1 cellular context compared by ENCODE assay signal in the genomic region with DNA sequence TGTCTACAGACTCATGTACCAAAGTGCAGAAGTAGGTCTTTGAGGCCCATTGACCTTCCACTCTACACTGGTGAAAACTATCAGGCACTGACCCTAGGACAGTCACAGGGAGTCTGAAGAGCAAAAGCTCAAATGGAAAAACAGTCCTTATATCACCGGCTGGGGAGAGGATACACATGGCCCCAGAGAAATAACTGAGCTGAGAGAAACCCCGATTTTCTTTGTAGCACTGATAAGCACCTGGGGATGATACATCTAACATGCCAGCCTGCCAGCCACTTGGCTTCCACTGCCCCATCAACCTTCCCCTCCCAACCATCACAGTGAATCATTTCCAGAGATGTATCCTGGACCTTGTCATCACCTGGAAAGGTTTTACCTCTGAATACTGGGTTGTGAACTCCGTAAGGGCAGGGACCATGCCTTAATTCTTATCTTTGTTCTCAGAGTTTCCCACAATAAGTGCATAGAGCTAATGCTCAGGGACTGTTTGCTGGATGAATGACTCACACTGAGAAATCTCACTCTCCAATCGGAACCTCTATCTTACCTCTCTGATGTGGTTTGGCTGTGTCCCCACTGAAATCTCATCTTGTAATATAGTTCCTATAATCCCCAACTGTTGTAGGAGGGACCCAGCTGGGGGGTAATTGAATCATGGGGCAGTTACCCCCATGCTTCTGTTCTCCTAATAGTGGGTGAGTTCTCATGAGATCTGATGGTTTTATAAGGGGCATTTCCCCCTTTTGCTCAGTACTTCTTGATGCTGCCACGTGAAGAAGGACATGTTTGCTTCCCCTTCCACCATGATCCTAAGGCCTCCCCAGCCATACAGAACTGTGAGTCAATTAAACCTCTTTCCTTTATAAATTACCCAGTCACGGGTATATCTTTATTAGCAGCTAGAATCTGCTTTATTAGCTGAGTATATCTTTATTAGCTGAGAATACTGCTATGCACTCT.
TF ChIP-seq lines count a peak whose summit lies in the region.

No MANE protein-coding gene starts in this region.

TF ChIP-seq in HepG2, 621 proteins besides CTCF, POLR2A, EP300 and RAD21 (continues in another document):
- TF ChIP-seq FOSL1 (CRISPR knock-in tag; IDR thresholded peaks at IDR 0.05; ENCODE audit: borderline replicate concordance), result peak; percentile 99
- TF ChIP-seq ATRX (CRISPR knock-in tag; IDR thresholded peaks at IDR 0.05; ENCODE audit: borderline replicate concordance), result no peak
- TF ChIP-seq ELF4 (CRISPR knock-in tag; IDR thresholded peaks at IDR 0.05; ENCODE audit: borderline replicate concordance), result peak; percentile 58; the same call in 1 of the 2 replicates
- TF ChIP-seq, protein P1, sequence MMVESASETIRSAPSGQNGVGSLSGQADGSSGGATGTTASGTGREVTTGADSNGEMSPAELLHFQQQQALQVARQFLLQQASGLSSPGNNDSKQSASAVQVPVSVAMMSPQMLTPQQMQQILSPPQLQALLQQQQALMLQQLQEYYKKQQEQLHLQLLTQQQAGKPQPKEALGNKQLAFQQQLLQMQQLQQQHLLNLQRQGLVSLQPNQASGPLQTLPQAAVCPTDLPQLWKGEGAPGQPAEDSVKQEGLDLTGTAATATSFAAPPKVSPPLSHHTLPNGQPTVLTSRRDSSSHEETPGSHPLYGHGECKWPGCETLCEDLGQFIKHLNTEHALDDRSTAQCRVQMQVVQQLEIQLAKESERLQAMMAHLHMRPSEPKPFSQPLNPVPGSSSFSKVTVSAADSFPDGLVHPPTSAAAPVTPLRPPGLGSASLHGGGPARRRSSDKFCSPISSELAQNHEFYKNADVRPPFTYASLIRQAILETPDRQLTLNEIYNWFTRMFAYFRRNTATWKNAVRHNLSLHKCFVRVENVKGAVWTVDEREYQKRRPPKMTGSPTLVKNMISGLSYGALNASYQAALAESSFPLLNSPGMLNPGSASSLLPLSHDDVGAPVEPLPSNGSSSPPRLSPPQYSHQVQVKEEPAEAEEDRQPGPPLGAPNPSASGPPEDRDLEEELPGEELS (CRISPR knock-in tag; IDR thresholded peaks at IDR 0.05), result peak; percentile 84
- TF ChIP-seq POLR2G (IDR thresholded peaks at IDR 0.05; ENCODE audit: low read depth, low read length), result peak; percentile 58
- TF ChIP-seq, protein P2, sequence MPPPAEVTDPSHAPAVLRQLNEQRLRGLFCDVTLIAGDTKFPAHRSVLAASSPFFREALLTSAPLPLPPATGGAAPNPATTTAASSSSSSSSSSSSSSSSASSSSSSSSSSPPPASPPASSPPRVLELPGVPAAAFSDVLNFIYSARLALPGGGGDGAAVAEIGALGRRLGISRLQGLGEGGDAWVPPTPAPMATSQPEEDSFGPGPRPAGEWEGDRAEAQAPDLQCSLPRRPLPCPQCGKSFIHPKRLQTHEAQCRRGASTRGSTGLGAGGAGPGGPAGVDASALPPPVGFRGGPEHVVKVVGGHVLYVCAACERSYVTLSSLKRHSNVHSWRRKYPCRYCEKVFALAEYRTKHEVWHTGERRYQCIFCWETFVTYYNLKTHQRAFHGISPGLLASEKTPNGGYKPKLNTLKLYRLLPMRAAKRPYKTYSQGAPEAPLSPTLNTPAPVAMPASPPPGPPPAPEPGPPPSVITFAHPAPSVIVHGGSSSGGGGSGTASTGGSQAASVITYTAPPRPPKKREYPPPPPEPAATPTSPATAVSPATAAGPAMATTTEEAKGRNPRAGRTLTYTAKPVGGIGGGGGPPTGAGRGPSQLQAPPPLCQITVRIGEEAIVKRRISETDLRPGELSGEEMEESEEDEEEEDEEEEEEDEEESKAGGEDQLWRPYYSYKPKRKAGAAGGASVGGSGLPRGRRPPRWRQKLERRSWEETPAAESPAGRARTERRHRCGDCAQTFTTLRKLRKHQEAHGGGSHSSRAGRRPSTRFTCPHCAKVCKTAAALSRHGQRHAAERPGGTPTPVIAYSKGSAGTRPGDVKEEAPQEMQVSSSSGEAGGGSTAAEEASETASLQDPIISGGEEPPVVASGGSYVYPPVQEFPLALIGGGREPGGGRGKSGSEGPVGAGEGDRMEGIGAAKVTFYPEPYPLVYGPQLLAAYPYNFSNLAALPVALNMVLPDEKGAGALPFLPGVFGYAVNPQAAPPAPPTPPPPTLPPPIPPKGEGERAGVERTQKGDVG (CRISPR knock-in tag; IDR thresholded peaks at IDR 0.05; ENCODE audit: borderline replicate concordance), result no peak; the same call in 1 of the 2 replicates
- TF ChIP-seq ZBTB20 (CRISPR knock-in tag; IDR thresholded peaks at IDR 0.05; ENCODE audit: borderline replicate concordance, low read depth), result peak; percentile 94
- peak; percentile 67; the same call in 1 of the 2 replicates for TF ChIP-seq MIER2 (CRISPR knock-in tag; IDR thresholded peaks at IDR 0.05)
- TF ChIP-seq, protein P3, sequence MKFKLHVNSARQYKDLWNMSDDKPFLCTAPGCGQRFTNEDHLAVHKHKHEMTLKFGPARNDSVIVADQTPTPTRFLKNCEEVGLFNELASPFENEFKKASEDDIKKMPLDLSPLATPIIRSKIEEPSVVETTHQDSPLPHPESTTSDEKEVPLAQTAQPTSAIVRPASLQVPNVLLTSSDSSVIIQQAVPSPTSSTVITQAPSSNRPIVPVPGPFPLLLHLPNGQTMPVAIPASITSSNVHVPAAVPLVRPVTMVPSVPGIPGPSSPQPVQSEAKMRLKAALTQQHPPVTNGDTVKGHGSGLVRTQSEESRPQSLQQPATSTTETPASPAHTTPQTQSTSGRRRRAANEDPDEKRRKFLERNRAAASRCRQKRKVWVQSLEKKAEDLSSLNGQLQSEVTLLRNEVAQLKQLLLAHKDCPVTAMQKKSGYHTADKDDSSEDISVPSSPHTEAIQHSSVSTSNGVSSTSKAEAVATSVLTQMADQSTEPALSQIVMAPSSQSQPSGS (CRISPR knock-in tag; IDR thresholded peaks at IDR 0.05), result peak; percentile 52; the same call in 1 of the 2 replicates
- TF ChIP-seq ZNF557 (CRISPR knock-in tag; IDR thresholded peaks at IDR 0.05), result peak; percentile 17; the same call in 1 of the 2 replicates
- TF ChIP-seq, protein P4, sequence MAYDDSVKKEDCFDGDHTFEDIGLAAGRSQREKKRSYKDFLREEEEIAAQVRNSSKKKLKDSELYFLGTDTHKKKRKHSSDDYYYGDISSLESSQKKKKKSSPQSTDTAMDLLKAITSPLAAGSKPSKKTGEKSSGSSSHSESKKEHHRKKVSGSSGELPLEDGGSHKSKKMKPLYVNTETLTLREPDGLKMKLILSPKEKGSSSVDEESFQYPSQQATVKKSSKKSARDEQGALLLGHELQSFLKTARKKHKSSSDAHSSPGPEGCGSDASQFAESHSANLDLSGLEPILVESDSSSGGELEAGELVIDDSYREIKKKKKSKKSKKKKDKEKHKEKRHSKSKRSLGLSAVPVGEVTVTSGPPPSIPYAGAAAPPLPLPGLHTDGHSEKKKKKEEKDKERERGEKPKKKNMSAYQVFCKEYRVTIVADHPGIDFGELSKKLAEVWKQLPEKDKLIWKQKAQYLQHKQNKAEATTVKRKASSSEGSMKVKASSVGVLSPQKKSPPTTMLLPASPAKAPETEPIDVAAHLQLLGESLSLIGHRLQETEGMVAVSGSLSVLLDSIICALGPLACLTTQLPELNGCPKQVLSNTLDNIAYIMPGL (CRISPR knock-in tag; IDR thresholded peaks at IDR 0.05; ENCODE audit: borderline replicate concordance in 1 of 2, low read depth in 1 of 2), result 0 out of 4 replicates have a peak, but pooled peaks have one; percentile 3 to 10
- peak; percentile 88 for TF ChIP-seq ETV5 (CRISPR knock-in tag; IDR thresholded peaks at IDR 0.05; ENCODE audit: borderline replicate concordance)
- TF ChIP-seq ZNF724P (CRISPR knock-in tag; IDR thresholded peaks at IDR 0.05; ENCODE audit: borderline replicate concordance), result no peak
- TF ChIP-seq ZC3H13 (CRISPR knock-in tag; IDR thresholded peaks at IDR 0.05), result peak; percentile 64
- peak; percentile 10; the same call in 1 of the 2 replicates for TF ChIP-seq ZSCAN21 (CRISPR knock-in tag; IDR thresholded peaks at IDR 0.05; ENCODE audit: borderline replicate concordance)
- TF ChIP-seq, protein P5, sequence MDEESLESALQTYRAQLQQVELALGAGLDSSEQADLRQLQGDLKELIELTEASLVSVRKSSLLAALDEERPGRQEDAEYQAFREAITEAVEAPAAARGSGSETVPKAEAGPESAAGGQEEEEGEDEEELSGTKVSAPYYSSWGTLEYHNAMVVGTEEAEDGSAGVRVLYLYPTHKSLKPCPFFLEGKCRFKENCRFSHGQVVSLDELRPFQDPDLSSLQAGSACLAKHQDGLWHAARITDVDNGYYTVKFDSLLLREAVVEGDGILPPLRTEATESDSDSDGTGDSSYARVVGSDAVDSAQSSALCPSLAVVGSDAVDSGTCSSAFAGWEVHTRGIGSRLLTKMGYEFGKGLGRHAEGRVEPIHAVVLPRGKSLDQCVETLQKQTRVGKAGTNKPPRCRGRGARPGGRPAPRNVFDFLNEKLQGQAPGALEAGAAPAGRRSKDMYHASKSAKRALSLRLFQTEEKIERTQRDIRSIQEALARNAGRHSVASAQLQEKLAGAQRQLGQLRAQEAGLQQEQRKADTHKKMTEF (CRISPR knock-in tag; IDR thresholded peaks at IDR 0.05), result peak; percentile 89
- 0 out of 2 replicates have a peak, but pooled peaks have one; percentile 28 for TF ChIP-seq ZNF136 (CRISPR knock-in tag; IDR thresholded peaks at IDR 0.05; ENCODE audit: low read depth)
- 0 out of 2 replicates have a peak, but pooled peaks have one; percentile 23 for TF ChIP-seq ZNF75D (CRISPR knock-in tag; IDR thresholded peaks at IDR 0.05; ENCODE audit: borderline replicate concordance)
- TF ChIP-seq, protein P6, sequence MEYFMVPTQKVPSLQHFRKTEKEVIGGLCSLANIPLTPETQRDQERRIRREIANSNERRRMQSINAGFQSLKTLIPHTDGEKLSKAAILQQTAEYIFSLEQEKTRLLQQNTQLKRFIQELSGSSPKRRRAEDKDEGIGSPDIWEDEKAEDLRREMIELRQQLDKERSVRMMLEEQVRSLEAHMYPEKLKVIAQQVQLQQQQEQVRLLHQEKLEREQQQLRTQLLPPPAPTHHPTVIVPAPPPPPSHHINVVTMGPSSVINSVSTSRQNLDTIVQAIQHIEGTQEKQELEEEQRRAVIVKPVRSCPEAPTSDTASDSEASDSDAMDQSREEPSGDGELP (IDR thresholded peaks at IDR 0.05; ENCODE audit: borderline replicate concordance, low read depth), result peak; percentile 83
- no peak for TF ChIP-seq REPIN1 (CRISPR knock-in tag; IDR thresholded peaks at IDR 0.05; ENCODE audit: borderline replicate concordance, low read depth)
- TF ChIP-seq BHLHE40 (IDR thresholded peaks at IDR 0.05; ENCODE audit: low read length), result no peak
- no peak for TF ChIP-seq ZNF598 (CRISPR knock-in tag; IDR thresholded peaks at IDR 0.05; ENCODE audit: borderline replicate concordance)
- TF ChIP-seq ZNF124 (CRISPR knock-in tag; IDR thresholded peaks at IDR 0.05), result 0 out of 2 replicates have a peak, but pooled peaks have one; percentile 65
- no peak for TF ChIP-seq TRIM24 (CRISPR knock-in tag; IDR thresholded peaks at IDR 0.05)
- TF ChIP-seq, protein P7, sequence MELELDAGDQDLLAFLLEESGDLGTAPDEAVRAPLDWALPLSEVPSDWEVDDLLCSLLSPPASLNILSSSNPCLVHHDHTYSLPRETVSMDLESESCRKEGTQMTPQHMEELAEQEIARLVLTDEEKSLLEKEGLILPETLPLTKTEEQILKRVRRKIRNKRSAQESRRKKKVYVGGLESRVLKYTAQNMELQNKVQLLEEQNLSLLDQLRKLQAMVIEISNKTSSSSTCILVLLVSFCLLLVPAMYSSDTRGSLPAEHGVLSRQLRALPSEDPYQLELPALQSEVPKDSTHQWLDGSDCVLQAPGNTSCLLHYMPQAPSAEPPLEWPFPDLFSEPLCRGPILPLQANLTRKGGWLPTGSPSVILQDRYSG (CRISPR knock-in tag; IDR thresholded peaks at IDR 0.05), result 0 out of 2 replicates have a peak, but pooled peaks have one; percentile 44
- TF ChIP-seq SMYD3 (CRISPR knock-in tag; IDR thresholded peaks at IDR 0.05), result no peak
- TF ChIP-seq ZNF260 (CRISPR knock-in tag; IDR thresholded peaks at IDR 0.05; ENCODE audit: borderline replicate concordance, low read depth), result no peak
- TF ChIP-seq ASH2L (IDR thresholded peaks at IDR 0.05; ENCODE audit: insufficient read length, low read depth, low read length), result peak; percentile 7
- TF ChIP-seq SP5 (CRISPR knock-in tag; IDR thresholded peaks at IDR 0.05; ENCODE audit: borderline replicate concordance, low read depth), result peak; percentile 29; the same call in 1 of the 2 replicates
- TF ChIP-seq FOXP1 (IDR thresholded peaks at IDR 0.05), result no peak
- peak; percentile 73; the same call in 1 of the 2 replicates for TF ChIP-seq FOXP1 (CRISPR knock-in tag; IDR thresholded peaks at IDR 0.05)
- TF ChIP-seq KAT8 (CRISPR knock-in tag; IDR thresholded peaks at IDR 0.05), result peak; percentile 58
- TF ChIP-seq TP53 (CRISPR knock-in tag; conservative IDR thresholded peaks at IDR 0.05), result 0 out of 2 replicates have a peak, but pooled peaks have one; percentile 40
- TF ChIP-seq, protein P8, sequence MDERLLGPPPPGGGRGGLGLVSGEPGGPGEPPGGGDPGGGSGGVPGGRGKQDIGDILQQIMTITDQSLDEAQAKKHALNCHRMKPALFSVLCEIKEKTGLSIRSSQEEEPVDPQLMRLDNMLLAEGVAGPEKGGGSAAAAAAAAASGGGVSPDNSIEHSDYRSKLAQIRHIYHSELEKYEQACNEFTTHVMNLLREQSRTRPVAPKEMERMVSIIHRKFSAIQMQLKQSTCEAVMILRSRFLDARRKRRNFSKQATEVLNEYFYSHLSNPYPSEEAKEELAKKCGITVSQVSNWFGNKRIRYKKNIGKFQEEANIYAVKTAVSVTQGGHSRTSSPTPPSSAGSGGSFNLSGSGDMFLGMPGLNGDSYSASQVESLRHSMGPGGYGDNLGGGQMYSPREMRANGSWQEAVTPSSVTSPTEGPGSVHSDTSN (CRISPR knock-in tag; IDR thresholded peaks at IDR 0.05), result peak; percentile 55; the same call in 1 of the 2 replicates
- TF ChIP-seq, protein P9, sequence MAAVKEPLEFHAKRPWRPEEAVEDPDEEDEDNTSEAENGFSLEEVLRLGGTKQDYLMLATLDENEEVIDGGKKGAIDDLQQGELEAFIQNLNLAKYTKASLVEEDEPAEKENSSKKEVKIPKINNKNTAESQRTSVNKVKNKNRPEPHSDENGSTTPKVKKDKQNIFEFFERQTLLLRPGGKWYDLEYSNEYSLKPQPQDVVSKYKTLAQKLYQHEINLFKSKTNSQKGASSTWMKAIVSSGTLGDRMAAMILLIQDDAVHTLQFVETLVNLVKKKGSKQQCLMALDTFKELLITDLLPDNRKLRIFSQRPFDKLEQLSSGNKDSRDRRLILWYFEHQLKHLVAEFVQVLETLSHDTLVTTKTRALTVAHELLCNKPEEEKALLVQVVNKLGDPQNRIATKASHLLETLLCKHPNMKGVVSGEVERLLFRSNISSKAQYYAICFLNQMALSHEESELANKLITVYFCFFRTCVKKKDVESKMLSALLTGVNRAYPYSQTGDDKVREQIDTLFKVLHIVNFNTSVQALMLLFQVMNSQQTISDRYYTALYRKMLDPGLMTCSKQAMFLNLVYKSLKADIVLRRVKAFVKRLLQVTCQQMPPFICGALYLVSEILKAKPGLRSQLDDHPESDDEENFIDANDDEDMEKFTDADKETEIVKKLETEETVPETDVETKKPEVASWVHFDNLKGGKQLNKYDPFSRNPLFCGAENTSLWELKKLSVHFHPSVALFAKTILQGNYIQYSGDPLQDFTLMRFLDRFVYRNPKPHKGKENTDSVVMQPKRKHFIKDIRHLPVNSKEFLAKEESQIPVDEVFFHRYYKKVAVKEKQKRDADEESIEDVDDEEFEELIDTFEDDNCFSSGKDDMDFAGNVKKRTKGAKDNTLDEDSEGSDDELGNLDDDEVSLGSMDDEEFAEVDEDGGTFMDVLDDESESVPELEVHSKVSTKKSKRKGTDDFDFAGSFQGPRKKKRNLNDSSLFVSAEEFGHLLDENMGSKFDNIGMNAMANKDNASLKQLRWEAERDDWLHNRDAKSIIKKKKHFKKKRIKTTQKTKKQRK (IDR thresholded peaks at IDR 0.05; ENCODE audit: low read length), result no peak
